ENCODE assay signal across 1 cellular context in genomic region chr2:3379647-3380534, GRCh38.
TF ChIP-seq lines count a peak whose summit lies in the region.

TSS of gene TRAPPC12 (plus strand) at chr2:3379694. CDS start at chr2:3387624, 7,930 bp downstream.

TF ChIP-seq in K562, 482 proteins besides CTCF, POLR2A, EP300 and RAD21 (continued from another document and continues in another):
- TF ChIP-seq CUX1 (CRISPR knock-in tag; IDR thresholded peaks at IDR 0.05), result no peak
- peak; percentile 47; the same call in 1 of the 2 replicates for TF ChIP-seq THAP7 (CRISPR knock-in tag; IDR thresholded peaks at IDR 0.05)
- no peak for TF ChIP-seq IRF2 (CRISPR knock-in tag; IDR thresholded peaks at IDR 0.05)
- no peak for TF ChIP-seq CHCHD3 (CRISPR knock-in tag; IDR thresholded peaks at IDR 0.05)
- TF ChIP-seq PURB (CRISPR knock-in tag; IDR thresholded peaks at IDR 0.05; ENCODE audit: low read depth), result no peak
- no peak for TF ChIP-seq WHSC1 (IDR thresholded peaks at IDR 0.05; ENCODE audit: low read length)
- TF ChIP-seq SRSF1 (IDR thresholded peaks at IDR 0.05; ENCODE audit: low read depth, low read length), result no peak
- peak in 1 of 2 experiments; percentile 29; a peak in 1 of 4 replicates for TF ChIP-seq TEAD1 (CRISPR knock-in tag; IDR thresholded peaks at IDR 0.05)
- TF ChIP-seq RBM22 (IDR thresholded peaks at IDR 0.05; ENCODE audit: low read depth, low read length, poor library complexity, severe bottlenecking), result no peak
- no peak for TF ChIP-seq FOXK2 (conservative IDR thresholded peaks at IDR 0.05 in 1 of 2, IDR thresholded peaks at IDR 0.05 in 1 of 2; ENCODE audit: low read depth in 2 of 2)
- TF ChIP-seq LEF1 (IDR thresholded peaks at IDR 0.05), result peak; percentile 31; the same call in 1 of the 2 replicates
- no peak for TF ChIP-seq NCOA6 (IDR thresholded peaks at IDR 0.05)
- TF ChIP-seq RFX7 (CRISPR knock-in tag; IDR thresholded peaks at IDR 0.05), result no peak
- no peak for TF ChIP-seq TFE3 (CRISPR knock-in tag; IDR thresholded peaks at IDR 0.05)
- TF ChIP-seq C11orf30 (IDR thresholded peaks at IDR 0.05; ENCODE audit: low read depth), result peak; percentile 88
- no peak for TF ChIP-seq GMEB1 (CRISPR knock-in tag; IDR thresholded peaks at IDR 0.05)
- TF ChIP-seq PTTG1 (tag; IDR thresholded peaks at IDR 0.05; ENCODE audit: low read depth), result no peak
- no peak for TF ChIP-seq ZNF280A (IDR thresholded peaks at IDR 0.05; ENCODE audit: low read depth, partially characterized antibody)
- TF ChIP-seq NFE2L1 (tag; IDR thresholded peaks at IDR 0.05; ENCODE audit: borderline replicate concordance, low read depth), result no peak
- TF ChIP-seq ZNF354B (CRISPR knock-in tag; IDR thresholded peaks at IDR 0.05), result no peak
- TF ChIP-seq NFYB (IDR thresholded peaks at IDR 0.05; ENCODE audit: extremely low read depth, insufficient read length), result no peak
- peak; percentile 91 for TF ChIP-seq RBBP5 (IDR thresholded peaks at IDR 0.05; ENCODE audit: borderline replicate concordance, insufficient read depth, low read length, poor library complexity, severe bottlenecking)
- TF ChIP-seq ZKSCAN8 (CRISPR knock-in tag; IDR thresholded peaks at IDR 0.05), result no peak
- TF ChIP-seq RBM14 (IDR thresholded peaks at IDR 0.05; ENCODE audit: borderline replicate concordance, insufficient read depth, low read depth, low read length), result no peak
- peak; percentile 61; the same call in 1 of the 2 replicates for TF ChIP-seq ZEB2 (IDR thresholded peaks at IDR 0.05)
- TF ChIP-seq MCM5 (IDR thresholded peaks at IDR 0.05; ENCODE audit: low read depth), result no peak
- no peak for TF ChIP-seq PRPF4 (IDR thresholded peaks at IDR 0.05; ENCODE audit: insufficient read depth, low read depth, low read length, poor library complexity, severe bottlenecking)
- no peak for TF ChIP-seq ATF4 (CRISPR knock-in tag; IDR thresholded peaks at IDR 0.05)
- peak; percentile 82; the same call in 1 of the 2 replicates for TF ChIP-seq ZBTB7A (IDR thresholded peaks at IDR 0.05; ENCODE audit: borderline replicate concordance, control insufficient read depth, low read depth, low read length)
- no peak for TF ChIP-seq MCM2 (IDR thresholded peaks at IDR 0.05; ENCODE audit: low read depth)
- TF ChIP-seq MYBL2 (IDR thresholded peaks at IDR 0.05; ENCODE audit: low read depth), result no peak
- no peak for TF ChIP-seq MYBL2 (CRISPR knock-in tag; IDR thresholded peaks at IDR 0.05; ENCODE audit: borderline replicate concordance)
- TF ChIP-seq CREB3 (tag; conservative IDR thresholded peaks at IDR 0.05; ENCODE audit: low read depth), result no peak
- TF ChIP-seq ZNF518B (CRISPR knock-in tag; IDR thresholded peaks at IDR 0.05), result no peak
- no peak for TF ChIP-seq PTBP1 (IDR thresholded peaks at IDR 0.05; ENCODE audit: low read depth, low read length)
- no peak for TF ChIP-seq PCBP2 (IDR thresholded peaks at IDR 0.05; ENCODE audit: low read depth, low read length, poor library complexity, severe bottlenecking)
- no peak for TF ChIP-seq BMI1 (IDR thresholded peaks at IDR 0.05; ENCODE audit: low read length)
- TF ChIP-seq SNRNP70 (optimal IDR thresholded peaks at IDR 0.05; ENCODE audit: low read depth, low read length), result no peak
- no peak for TF ChIP-seq TRIM28 (IDR thresholded peaks at IDR 0.05)
- TF ChIP-seq RNF219 (CRISPR knock-in tag; IDR thresholded peaks at IDR 0.05), result no peak
- no peak; the same call in 1 of the 2 replicates for TF ChIP-seq CHAMP1 (IDR thresholded peaks at IDR 0.05)
